Comparison of ENCODE assay signal across 10 cellular contexts in the genomic region with DNA sequence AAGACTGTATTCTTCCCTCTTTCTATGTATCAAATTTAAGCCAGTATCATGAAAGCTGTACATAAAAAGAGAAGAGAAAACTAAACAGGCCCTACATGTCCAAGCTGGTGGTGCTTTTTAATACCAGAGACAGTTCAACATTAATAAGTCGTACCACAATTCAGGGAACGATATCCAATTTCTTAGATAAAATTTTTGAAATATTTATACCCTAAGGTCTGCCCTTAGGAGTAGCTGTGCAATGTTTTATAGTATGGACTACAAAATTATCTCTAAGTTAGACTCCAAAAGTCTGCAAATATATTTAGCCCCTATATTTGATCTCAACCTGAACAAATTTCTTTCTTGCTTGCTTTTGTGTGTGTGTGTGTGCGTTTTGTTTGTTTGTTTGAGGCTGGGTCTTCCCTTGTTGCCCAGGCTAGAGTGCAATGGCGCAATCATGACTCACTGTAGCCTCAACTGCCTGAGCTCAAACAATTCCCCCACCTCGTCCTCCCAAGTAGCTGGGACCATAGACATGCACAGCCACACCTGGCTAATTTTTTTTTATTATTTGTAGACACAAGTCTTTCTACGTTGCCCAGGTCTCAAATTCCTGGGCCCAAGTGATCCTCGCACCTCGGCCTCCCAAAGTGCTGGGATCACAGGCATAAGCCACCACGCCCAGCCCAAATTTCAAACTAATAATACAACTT. TPM values are rescaled to one million over a fixed set of nuclear protein-coding genes. Genes with fewer than 3 reads are reported as not detected.
DNase-seq lines count a peak whose midpoint lies in the region; ATAC-seq, FAIRE-seq and TF ChIP-seq lines count a peak whose summit lies in the region.
"Had no signal": no experiment of that assay in that cellular context is flagged by ENCODE, and none has a peak within 500 bp of the region (broad histone marks: within the 10 kb centered on the region; RNA-seq: fewer than 3 reads in every experiment).

No MANE protein-coding gene starts in this region.

- no peak overlapping the region for H3K27ac Mint-ChIP-seq in astrocyte (ENCODE audit: unreplicated experiment)
- H3K27ac Mint-ChIP-seq: activated CD8-positive, alpha-beta T cell treated with anti-CD3 and anti-CD28 coated beads, Interleukin-2, amount 10 ng/mL, durations not matched to agents 7 days and 5 days; IgD-negative memory B cell had no signal

- H3K79me2 ChIP-seq in astrocyte (ENCODE audit: insufficient read depth, low read length): peaks cover 20% of the 10 kb centered on the region

- H3K9ac ChIP-seq in astrocyte (ENCODE audit: low read length): no peak overlapping the region

- TF ChIP-seq POLR2A in vagina (IDR thresholded peaks at IDR 0.05): no peak

- H4K20me1 ChIP-seq in astrocyte (ENCODE audit: insufficient read depth, low read length): no peaks in the 10 kb centered on the region

- no peaks in the 10 kb centered on the region for H3K4me1 ChIP-seq in cardiac muscle cell (ENCODE audit: low read depth)
- no peaks in the 10 kb centered on the region for H3K4me1 ChIP-seq in astrocyte (ENCODE audit: insufficient read depth, low read length)
- H3K4me1 ChIP-seq in lower lobe of right lung: peaks cover 18% of the 10 kb centered on the region
- H3K4me1 ChIP-seq in vagina: peaks cover 23% of the 10 kb centered on the region
- no peaks in the 10 kb centered on the region; the same call in none of the 2 replicates for H3K4me1 ChIP-seq in BE2C

- intact Hi-C loops in cardiac septum (cut with DNase I): loop anchor here (2.0 kb wide), 1 partner anchor 54 kb away; no protein-coding TSS in a partner anchor
- intact Hi-C loops in lower lobe of right lung (cut with DNase I): no loop called here
- intact Hi-C loops in vagina (cut with DNase I): loop anchor here (5.0 kb wide), 1 partner anchor 53 kb away; a partner anchor contains a TSS

- peaks cover 2% of the 10 kb centered on the region for H3K36me3 Mint-ChIP-seq in astrocyte (ENCODE audit: low read depth, unreplicated experiment)

- TF ChIP-seq CTCF in cardiac muscle cell (IDR thresholded peaks at IDR 0.05; ENCODE audit: low read depth, low read length): no peak
- no peak for TF ChIP-seq CTCF in astrocyte (IDR thresholded peaks at IDR 0.05; ENCODE audit: insufficient read depth, low read depth, low read length)
- no peak for TF ChIP-seq CTCF in lower lobe of right lung (IDR thresholded peaks at IDR 0.05)
- no peak for TF ChIP-seq CTCF in vagina (IDR thresholded peaks at IDR 0.05)
- TF ChIP-seq CTCF in BE2C (IDR thresholded peaks at IDR 0.05; ENCODE audit: low read depth, low read length): no peak

- H3K27me3 ChIP-seq in cardiac muscle cell: no peaks in the 10 kb centered on the region
- no peaks in the 10 kb centered on the region for H3K27me3 ChIP-seq in astrocyte (ENCODE audit: insufficient read depth, low read length)
- H3K27me3 ChIP-seq in lower lobe of right lung (ENCODE audit: low read depth): no peaks in the 10 kb centered on the region
- H3K27me3 ChIP-seq in vagina: no peaks in the 10 kb centered on the region
- H3K27me3 ChIP-seq in BE2C: no peaks in the 10 kb centered on the region

- H2AFZ ChIP-seq in astrocyte (ENCODE audit: low read depth, low read length): no peak overlapping the region

- no peak for ATAC-seq in lower lobe of right lung

- H3K27ac ChIP-seq in cardiac muscle cell (peak overlapping the region; percentile 15), astrocyte (ENCODE audit: low read depth, low read length) (no peak overlapping the region), lower lobe of right lung (peak overlapping the region; percentile 20), vagina (peak overlapping the region; percentile 46)

- H3K9me3 Mint-ChIP-seq in astrocyte (ENCODE audit: unreplicated experiment): no peaks in the 10 kb centered on the region
- H3K9me3 Mint-ChIP-seq: IgD-negative memory B cell had no signal

- H3K36me3 ChIP-seq in cardiac muscle cell (no peaks in the 10 kb centered on the region), astrocyte (ENCODE audit: insufficient read depth, low read length) (no peaks in the 10 kb centered on the region), lower lobe of right lung (no peaks in the 10 kb centered on the region), vagina (no peaks in the 10 kb centered on the region), BE2C (no peaks in the 10 kb centered on the region)

- H3K4me3 ChIP-seq in cardiac muscle cell: no peak overlapping the region
- no peak overlapping the region for H3K4me3 ChIP-seq in astrocyte (ENCODE audit: insufficient read depth, low read depth, low read length)
- H3K4me3 ChIP-seq in lower lobe of right lung: no peak overlapping the region
- H3K4me3 ChIP-seq in vagina: no peak overlapping the region
- no peak overlapping the region for H3K4me3 ChIP-seq in BE2C (ENCODE audit: low read depth, low read length)

- H3K9me3 ChIP-seq in cardiac muscle cell (ENCODE audit: low read depth) (no peaks in the 10 kb centered on the region), astrocyte (ENCODE audit: insufficient read depth, low read depth, low read length) (no peaks in the 10 kb centered on the region), lower lobe of right lung (no peaks in the 10 kb centered on the region), vagina (no peaks in the 10 kb centered on the region), BE2C (no peaks in the 10 kb centered on the region)

- no peak for FAIRE-seq in astrocyte (lab: Jason Lieb, UNC)

- H3K4me3 Mint-ChIP-seq in astrocyte (ENCODE audit: unreplicated experiment): no peak overlapping the region
- H3K4me3 Mint-ChIP-seq: activated CD8-positive, alpha-beta T cell treated with anti-CD3 and anti-CD28 coated beads, Interleukin-2, amount 10 ng/mL, durations not matched to agents 7 days and 5 days; IgD-negative memory B cell had no signal

- H3K27me3 Mint-ChIP-seq in astrocyte (ENCODE audit: low read depth, unreplicated experiment): no peaks in the 10 kb centered on the region
- H3K27me3 Mint-ChIP-seq: IgD-negative memory B cell had no signal

- H3K4me1 Mint-ChIP-seq in astrocyte (ENCODE audit: low read depth, unreplicated experiment): peaks cover 3% of the 10 kb centered on the region

- peak in 1 of 2 donors; percentile 71 for DNase-seq in cardiac muscle cell (ENCODE audit: low read depth in 1 of 2, low spot score in 1 of 2)
- DNase-seq in cardiac septum (ENCODE audit: low spot score): no peak
- peak; percentile 11 for DNase-seq in astrocyte (ENCODE audit: low read depth)
- no peak for DNase-seq in lower lobe of right lung
- DNase-seq in vagina (ENCODE audit: extremely low spot score in 2 of 2): no peak
- DNase-seq in DMS114 treated with DMSO at 0.1 percent for 48 hours (lab: John Stamatoyannopoulos, UW; ENCODE audit: unreplicated experiment): no peak
- DNase-seq in BE2C: no peak
- DNase-seq in NCI-H524 treated with DMSO at 0.1 percent for 48 hours (lab: John Stamatoyannopoulos, UW): no peak
- DNase-seq: activated CD8-positive, alpha-beta T cell treated with anti-CD3 and anti-CD28 coated beads, Interleukin-2, amount 10 ng/mL, durations not matched to agents 7 days and 5 days had no signal

- peak overlapping the region; percentile 7 for H3K4me2 ChIP-seq in astrocyte (ENCODE audit: low read length)

RNA-seq across cellular contexts. Expression of a gene that starts 13.2 kb away (rescaled TPM):
- 7.5 and 18.7 TPM in 2 replicates for total RNA-seq in cardiac muscle cell
- polyA plus RNA-seq in cardiac muscle cell: 5.3 and 15.8 TPM in 2 replicates
- 4.4 TPM for total RNA-seq in cardiac septum
- total RNA-seq in astrocyte: 9.0 and 9.2 TPM in 2 replicates
- total RNA-seq in lower lobe of right lung: 15.4 TPM
- 3.9 TPM for total RNA-seq in vagina
- polyA plus RNA-seq in BE2C (2012; ENCODE audit: insufficient read depth, insufficient read length, low read depth): 5.4 TPM

RNA-seq across cellular contexts. Expression of a gene that starts 39.8 kb away (rescaled TPM):
- total RNA-seq in cardiac muscle cell (12.7 and 17.3 TPM in 2 replicates), cardiac septum (1.6 TPM), astrocyte (1.4 and 2.5 TPM in 2 replicates), lower lobe of right lung (15.1 TPM), vagina (4.4 TPM)
- 12.3 and 22.8 TPM in 2 replicates for polyA plus RNA-seq in cardiac muscle cell
- polyA plus RNA-seq in BE2C (2012; ENCODE audit: insufficient read depth, insufficient read length, low read depth): 0.65 TPM

RNA-seq across cellular contexts. Expression of a gene that starts 55.3 kb away (rescaled TPM):
- total RNA-seq in cardiac muscle cell (25.4 and 30.6 TPM in 2 replicates), cardiac septum (4.8 TPM), astrocyte (7.4 and 7.8 TPM in 2 replicates), lower lobe of right lung (27.5 TPM), vagina (8.6 TPM)
- polyA plus RNA-seq in cardiac muscle cell: 30.1 and 41.7 TPM in 2 replicates
- polyA plus RNA-seq in BE2C (2012; ENCODE audit: insufficient read depth, insufficient read length, low read depth): 6.7 TPM
